3 cellular contexts compared by ENCODE assay signal in the genomic region with DNA sequence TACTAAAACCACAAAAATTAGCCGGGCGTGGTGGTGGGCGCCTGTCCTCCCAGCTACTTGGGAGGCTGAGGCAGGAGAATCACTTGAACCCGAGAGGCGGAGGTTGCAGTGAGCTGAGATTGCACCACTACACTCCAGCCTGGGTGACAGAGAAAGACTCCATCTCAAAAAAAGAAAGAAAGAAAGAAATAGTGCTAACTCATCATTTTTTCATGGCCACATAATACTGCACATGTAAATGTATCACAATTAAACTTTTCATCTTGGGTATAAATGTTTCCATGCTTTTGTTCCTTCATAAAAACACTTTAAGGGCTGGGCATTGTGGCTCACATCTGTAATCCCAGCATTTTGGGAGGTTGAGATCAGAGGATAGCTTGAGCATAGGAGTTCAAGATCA. TPM values are rescaled to one million over a fixed set of nuclear protein-coding genes. Genes with fewer than 3 reads are reported as not detected.
"Had no signal": no experiment of that assay in that cellular context is flagged by ENCODE, and none has a peak within 500 bp of the region (broad histone marks: within the 10 kb centered on the region; RNA-seq: fewer than 3 reads in every experiment).

No MANE protein-coding gene starts in this region.

RNA-seq across cellular contexts. Expression of gene ZNF423, which starts 15.9 kb away (rescaled TPM):
- total RNA-seq: HT-29, HT1080 had no signal
- polyA plus RNA-seq: IgD-negative memory B cell had no signal
